In genomic region chr3:76171647-76172046, GRCh38 we compare ENCODE assay signal across 24 cellular contexts.
"Had no signal": no experiment of that assay in that cellular context is flagged by ENCODE, and none has a peak within 500 bp of the region (broad histone marks: within the 10 kb centered on the region; RNA-seq: fewer than 3 reads in every experiment).

No MANE protein-coding gene starts in this region.

- H3K9ac ChIP-seq: SK-N-SH had no signal

- ATAC-seq: Panc1, PC-3 had no signal

- H3K4me3 ChIP-seq: MG63 had no signal

- H3K36me3 ChIP-seq: MG63 had no signal

- H3K9me3 ChIP-seq: MG63, SK-N-SH had no signal

- H3K4me2 ChIP-seq: SK-N-SH had no signal

- H3K27ac ChIP-seq: HL-60, RWPE1 had no signal

- DNase-seq: Karpas-422, KG1, MG63, NCI-H1092, NCI-H1105 treated with DMSO at 0.1 percent for 48 hours, NCI-H1417 treated with DMSO at 0.1 percent for 48 hours, NCI-H146, NCI-H1694 treated with DMSO at 0.1 percent for 48 hours, NCI-H1930, NCI-H2081, NCI-H2107, NCI-H226, NCI-H446, NCI-H510A, NCI-H524 treated with DMSO at 0.1 percent for 48 hours, NCI-H69, NCI-H774, PC-3, SHP77, SK-N-SH, SW 1271 had no signal

- H3K9me2 ChIP-seq: SK-N-SH had no signal

- H3K27me3 ChIP-seq: MG63 had no signal
